Comparison of ENCODE assay signal across 23 cellular contexts in genomic region chr5:135869151-135869737, GRCh38. TPM values are rescaled to one million over a fixed set of nuclear protein-coding genes. Genes with fewer than 3 reads are reported as not detected.
A peak's percentile ranks its signal among the peaks of the same experiment; 100 is the strongest.
DNase-seq lines count a peak whose midpoint lies in the region; ATAC-seq and TF ChIP-seq lines count a peak whose summit lies in the region.
"Had no signal": no experiment of that assay in that cellular context is flagged by ENCODE, and none has a peak within 500 bp of the region (broad histone marks: within the 10 kb centered on the region; RNA-seq: fewer than 3 reads in every experiment).

No MANE protein-coding gene starts in this region.

- ATAC-seq in GM19328 (IDR thresholded peaks at IDR 0.05; ENCODE audit: unreplicated experiment) (no peak), gastrocnemius medialis (no peak), omental fat pad (ENCODE audit: low FRiP score) (no peak)
- ATAC-seq: GM12878 had no signal

- TF ChIP-seq POLR2A in Peyer's patch (IDR thresholded peaks at IDR 0.05) (no peak), gastrocnemius medialis (IDR thresholded peaks at IDR 0.05) (no peak)

- H3K36me3 ChIP-seq in Peyer's patch (no peaks in the 10 kb centered on the region), hepatocyte (replicated peaks; ENCODE audit: insufficient read depth, low read depth) (no peaks in the 10 kb centered on the region), osteoblast (ENCODE audit: insufficient read depth, low read length) (no peaks in the 10 kb centered on the region), gastrocnemius medialis (no peaks in the 10 kb centered on the region)
- H3K36me3 ChIP-seq: BE2C had no signal

- no peaks in the 10 kb centered on the region for H4K20me1 ChIP-seq in hepatocyte (ENCODE audit: insufficient read depth, poor library complexity, severe bottlenecking)
- no peaks in the 10 kb centered on the region for H4K20me1 ChIP-seq in osteoblast (ENCODE audit: insufficient read depth, low read length)

- H3K9me3 ChIP-seq in Peyer's patch (no peaks in the 10 kb centered on the region), hepatocyte (ENCODE audit: low read depth) (no peaks in the 10 kb centered on the region), osteoblast (ENCODE audit: low read depth, low read length) (no peaks in the 10 kb centered on the region), gastrocnemius medialis (no peaks in the 10 kb centered on the region)
- H3K9me3 ChIP-seq: BE2C had no signal

- no peaks in the 10 kb centered on the region for H3K9me2 ChIP-seq in hepatocyte (replicated peaks; ENCODE audit: insufficient read depth)

- H3K4me2 ChIP-seq in hepatocyte (peak overlapping the region; percentile 17), osteoblast (ENCODE audit: insufficient read depth, low read length) (no peak overlapping the region)

- no peak for TF ChIP-seq CTCF in Peyer's patch (IDR thresholded peaks at IDR 0.05)
- no peak for TF ChIP-seq CTCF in hepatocyte (IDR thresholded peaks at IDR 0.05; ENCODE audit: poor library complexity)
- TF ChIP-seq CTCF in osteoblast (IDR thresholded peaks at IDR 0.05; ENCODE audit: extremely low read depth, low read depth, low read length) = no peak
- no peak for TF ChIP-seq CTCF in gastrocnemius medialis (IDR thresholded peaks at IDR 0.05 in 4 of 5, conservative IDR thresholded peaks at IDR 0.05 in 1 of 5)
- no peak for TF ChIP-seq CTCF in omental fat pad (IDR thresholded peaks at IDR 0.05)

- H3K27ac ChIP-seq in Peyer's patch (peak overlapping the region in 3 of 4 donors; percentile 28 to 77 (median 60)), hepatocyte (peak overlapping the region; percentile 72), osteoblast (ENCODE audit: low read depth, low read length) (no peak overlapping the region), gastrocnemius medialis (no peak overlapping the region)
- H3K27ac ChIP-seq: GM23248 had no signal

- in situ Hi-C loops in gastrocnemius medialis (cut with MboI; ENCODE audit: low sequenced_read_pairs in 4 of 4) = no loop called here

- H2AFZ ChIP-seq in hepatocyte (no peak overlapping the region), osteoblast (ENCODE audit: low read length) (no peak overlapping the region)
- H2AFZ ChIP-seq: GM23248 had no signal

- H3K4me1 ChIP-seq in Peyer's patch (peaks cover 0 to 25% (median 0%) of the 10 kb centered on the region in 4 donors), hepatocyte (ENCODE audit: insufficient read depth) (no peaks in the 10 kb centered on the region), osteoblast (ENCODE audit: insufficient read depth, low read length) (no peaks in the 10 kb centered on the region), gastrocnemius medialis (no peaks in the 10 kb centered on the region)
- H3K4me1 ChIP-seq: BE2C had no signal

- WGBS in hepatocyte (ENCODE audit: low lambda C conversion rate, missing lambda C conversion rate) = 63% methylated on average over 2 of the region's 2 CpGs

- H3K27me3 ChIP-seq in Peyer's patch (no peaks in the 10 kb centered on the region), hepatocyte (no peaks in the 10 kb centered on the region), osteoblast (ENCODE audit: insufficient read depth, low read length) (no peaks in the 10 kb centered on the region), gastrocnemius medialis (no peaks in the 10 kb centered on the region)

- H3K4me3 ChIP-seq in Peyer's patch (no peak overlapping the region), hepatocyte (no peak overlapping the region), osteoblast (ENCODE audit: insufficient read depth, low read length) (no peak overlapping the region), gastrocnemius medialis (no peak overlapping the region)
- H3K4me3 ChIP-seq: GM12878, GM23248 had no signal

- DNase-seq in Peyer's patch (no peak), hepatocyte (ENCODE audit: low spot score) (peak; percentile 28), osteoblast (ENCODE audit: insufficient read length, low spot score, missing footprints) (peak; percentile 80), gastrocnemius medialis (no peak), omental fat pad (ENCODE audit: low spot score) (no peak), RPMI8226 (no peak)
- DNase-seq: ACHN; BE2C; C1 segment of cervical spinal cord; CD4-positive, CD25-positive, alpha-beta regulatory T cell; CD8-positive, alpha-beta memory T cell; COR-L47; DMS 273 treated with DMSO at 0.1 percent for 48 hours; DMS53; DND-41; EL; GM23248; HCEC 1CT had no signal

- intact Hi-C loops in gastrocnemius medialis (cut with DNase I; ENCODE audit: low total_unique reads) = loop anchor here (10.0 kb wide), 1 partner anchor 1606 kb away; no protein-coding TSS in a partner anchor

- H3K79me2 ChIP-seq in hepatocyte = no peaks in the 10 kb centered on the region
- no peaks in the 10 kb centered on the region for H3K79me2 ChIP-seq in osteoblast (ENCODE audit: insufficient read depth, low read length)

RNA-seq across cellular contexts. Expression of gene IL9, which starts 26.4 kb away (rescaled TPM):
- total RNA-seq in Peyer's patch (not detected), hepatocyte (not detected in 2 replicates), osteoblast (not detected in 2 replicates), gastrocnemius medialis (not detected), omental fat pad (not detected)
- polyA plus RNA-seq in hepatocyte = not detected in 2 replicates
- total RNA-seq: CD4-positive, CD25-positive, alpha-beta regulatory T cell; G401; GM12878; GM23248; HT-29 had no signal
- polyA plus RNA-seq: CD4-positive, CD25-positive, alpha-beta regulatory T cell; CD8-positive, alpha-beta memory T cell; GM12878; GM23248; IgD-negative memory B cell had no signal

RNA-seq across cellular contexts. Expression of gene SLC25A48, which starts 34.8 kb away (rescaled TPM):
- total RNA-seq in Peyer's patch (10 to 100 TPM in 2 of 4 donors, 1 to 10 TPM in 2; 8.3 to 11.6 (median 10.3) TPM), hepatocyte (1.0 and 7.0 TPM in 2 replicates), osteoblast (not detected in 2 replicates), gastrocnemius medialis (1 to 10 TPM in 3 of 4 donors, under 1 TPM in 1; 0.56 to 5.2 (median 2.4) TPM), omental fat pad (under 1 TPM in 1 of 4 donors, not detected in 3; 0.32 TPM)
- 0.79 and 2.0 TPM in 2 replicates for polyA plus RNA-seq in hepatocyte
- total RNA-seq: CD4-positive, CD25-positive, alpha-beta regulatory T cell; CD8-positive, alpha-beta memory T cell; G401; GM23248; HT-29 had no signal
- polyA plus RNA-seq: CD4-positive, CD25-positive, alpha-beta regulatory T cell; CD8-positive, alpha-beta memory T cell; GM12878; GM23248; IgD-negative memory B cell had no signal

Comparison
In these comparisons a context has a peak if more than half of its experiments do, and no peak if none do; other contexts are left out.
1. DNase-seq: peak in hepatocyte (single experiment) and osteoblast (single experiment); none in Peyer's patch (0 of 3), gastrocnemius medialis (0 of 2), omental fat pad (single experiment) and RPMI8226 (single experiment).
2. H3K27ac ChIP-seq: peak in Peyer's patch (3 of 4) and hepatocyte (single experiment); none in osteoblast (single experiment) and gastrocnemius medialis (0 of 4).